Comparison of ENCODE assay signal across 11 cellular contexts in the genomic region with DNA sequence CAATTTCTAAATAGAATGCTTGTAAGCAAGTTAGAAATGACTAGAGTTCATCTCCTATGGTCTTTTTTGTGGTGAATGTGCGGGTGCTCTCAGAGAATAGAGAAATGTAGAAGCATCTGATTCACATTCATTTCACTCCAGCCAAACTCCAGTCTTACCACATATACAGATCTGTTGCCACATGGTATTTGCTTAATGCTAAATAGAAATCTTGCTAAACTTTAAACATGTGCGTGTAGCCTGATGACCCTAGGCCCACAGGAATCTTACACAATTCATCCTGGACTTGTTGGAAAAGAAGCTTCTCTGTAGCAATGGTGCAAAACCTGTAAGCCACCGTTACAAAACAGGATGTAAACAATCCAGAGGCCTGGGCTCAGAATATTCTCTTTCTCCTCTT.
DNase-seq lines count a peak whose midpoint lies in the region; TF ChIP-seq lines count a peak whose summit lies in the region.
"Had no signal": no experiment of that assay in that cellular context is flagged by ENCODE, and none has a peak within 500 bp of the region (broad histone marks: within the 10 kb centered on the region; RNA-seq: fewer than 3 reads in every experiment).

No MANE protein-coding gene starts in this region.

- H3K9me3 Mint-ChIP-seq in HFFc6: peaks cover 12% of the 10 kb centered on the region

- H3K27ac ChIP-seq in stomach: peak overlapping the region in 4 of 5 donors; percentile 38 to 62 (median 58)
- H3K27ac ChIP-seq: pancreas had no signal

- no peaks in the 10 kb centered on the region for H3K27me3 ChIP-seq in stomach
- H3K27me3 ChIP-seq: body of pancreas, pancreas had no signal

- H3K9me3 ChIP-seq in stomach: peaks cover 0 to 12% (median 4%) of the 10 kb centered on the region in 4 donors
- H3K9me3 ChIP-seq: body of pancreas, pancreas had no signal

- no peak for TF ChIP-seq POLR2A in stomach (IDR thresholded peaks at IDR 0.05)

- H3K36me3 Mint-ChIP-seq in HFFc6 (ENCODE audit: low read depth): peaks cover 26% of the 10 kb centered on the region

- intact Hi-C loops in stomach (cut with DNase I; ENCODE audit: low total_unique reads): no loop called here

- H3K36me3 ChIP-seq in stomach: no peaks in the 10 kb centered on the region
- H3K36me3 ChIP-seq: pancreas had no signal

- H3K27me3 Mint-ChIP-seq in HFFc6 (ENCODE audit: insufficient read depth): no peaks in the 10 kb centered on the region; the same call in none of the 2 replicates
- H3K27me3 Mint-ChIP-seq: activated CD4-positive, alpha-beta T cell treated with anti-CD3 and anti-CD28 coated beads, Interleukin-2, amount 10 ng/mL, durations not matched to agents 7 days and 5 days had no signal

- TF ChIP-seq CTCF in HFFc6 (IDR thresholded peaks at IDR 0.05) (no peak), stomach (IDR thresholded peaks at IDR 0.05) (no peak)

- H3K4me3 Mint-ChIP-seq in HFFc6: peak overlapping the region; percentile 55
- H3K4me3 Mint-ChIP-seq: activated CD4-positive, alpha-beta T cell treated with anti-CD3 and anti-CD28 coated beads, Interleukin-2, amount 10 ng/mL, durations not matched to agents 7 days and 5 days had no signal

- 34 to 46% (median 39%) methylated on average over 3 of the region's 3 CpGs for WGBS in stomach, 5 donors

- peak overlapping the region; percentile 95 for H3K27ac Mint-ChIP-seq in HFFc6
- H3K27ac Mint-ChIP-seq: activated CD4-positive, alpha-beta T cell treated with anti-CD3 and anti-CD28 coated beads, Interleukin-2, amount 10 ng/mL, durations not matched to agents 7 days and 5 days had no signal

- peak; percentile 89 for DNase-seq in HFFc6
- DNase-seq in SIG-M5 treated with dmso at 0.1 percent for 504 hours (lab: John Stamatoyannopoulos, UW; ENCODE audit: unreplicated experiment): peak; percentile 96
- DNase-seq in fibroblast of the conjunctiva (ENCODE audit: low read depth): peak; percentile 91
- no peak for DNase-seq in stomach
- no peak for DNase-seq in NCI-H1092 (lab: John Stamatoyannopoulos, UW)
- no peak for DNase-seq in hippocampal formation (lab: John Stamatoyannopoulos, UW)
- no peak for DNase-seq in iPS-NIHi7 (ENCODE audit: extremely low spot score)
- DNase-seq: activated CD4-positive, alpha-beta T cell treated with anti-CD3 and anti-CD28 coated beads, Interleukin-2, amount 10 ng/mL, durations not matched to agents 7 days and 5 days; MM.1S; pancreas had no signal

- H3K4me1 ChIP-seq in stomach: peaks cover 0 to 31% (median 14%) of the 10 kb centered on the region in 4 donors

- TF ChIP-seq EP300 in stomach (IDR thresholded peaks at IDR 0.05): no peak

- no peak overlapping the region for H3K4me3 ChIP-seq in stomach
- H3K4me3 ChIP-seq: body of pancreas, pancreas had no signal

- H3K4me1 Mint-ChIP-seq in HFFc6 (ENCODE audit: low read depth): peaks cover 71% of the 10 kb centered on the region
- H3K4me1 Mint-ChIP-seq: activated CD4-positive, alpha-beta T cell treated with anti-CD3 and anti-CD28 coated beads, Interleukin-2, amount 10 ng/mL, durations not matched to agents 7 days and 5 days had no signal

Comparison
In these comparisons a context has a peak if more than half of its experiments do, and no peak if none do; other contexts are left out.
1. DNase-seq: peak in HFFc6 (single experiment), SIG-M5 treated with dmso at 0.1 percent for 504 hours (single experiment) and fibroblast of the conjunctiva (single experiment); none in stomach (single experiment), NCI-H1092 (single experiment), hippocampal formation (0 of 2) and iPS-NIHi7 (single experiment).